14 cellular contexts compared by ENCODE assay signal in genomic region chr2:169039702-169040101, GRCh38. TPM values are rescaled to one million over a fixed set of nuclear protein-coding genes. Genes with fewer than 3 reads are reported as not detected.
A peak's percentile ranks its signal among the peaks of the same experiment; 100 is the strongest.
DNase-seq lines count a peak whose midpoint lies in the region; ATAC-seq, FAIRE-seq and TF ChIP-seq lines count a peak whose summit lies in the region.
"Had no signal": no experiment of that assay in that cellular context is flagged by ENCODE, and none has a peak within 500 bp of the region (broad histone marks: within the 10 kb centered on the region; RNA-seq: fewer than 3 reads in every experiment).

No MANE protein-coding gene starts in this region.

- peak; percentile 44 for ATAC-seq in HG03159 (IDR thresholded peaks at IDR 0.05; ENCODE audit: unreplicated experiment)
- no peak for ATAC-seq in gastrocnemius medialis
- ATAC-seq: left lobe of liver, T-helper 17 cell had no signal

- no peaks in the 10 kb centered on the region for H3K36me3 ChIP-seq in neutrophil
- H3K36me3 ChIP-seq in gastrocnemius medialis: no peaks in the 10 kb centered on the region
- H3K36me3 ChIP-seq: suprapubic skin had no signal

- peaks cover 32 to 38% of the 10 kb centered on the region in 2 experiments for H3K4me1 ChIP-seq in neutrophil (ENCODE audit: control insufficient read depth in 1 of 2, insufficient read depth in 1 of 2, low read depth in 1 of 2, low read length in 1 of 2)
- H3K4me1 ChIP-seq in gastrocnemius medialis: no peaks in the 10 kb centered on the region

- H3K27me3 Mint-ChIP-seq in type B pancreatic cell: no peaks in the 10 kb centered on the region
- H3K27me3 Mint-ChIP-seq: T-helper 17 cell had no signal

- H3K27me3 ChIP-seq in neutrophil: no peaks in the 10 kb centered on the region
- H3K27me3 ChIP-seq in gastrocnemius medialis: no peaks in the 10 kb centered on the region
- H3K27me3 ChIP-seq: suprapubic skin had no signal

- no peak for TF ChIP-seq CTCF in neutrophil (IDR thresholded peaks at IDR 0.05)
- no peak for TF ChIP-seq CTCF in gastrocnemius medialis (IDR thresholded peaks at IDR 0.05 in 4 of 5, conservative IDR thresholded peaks at IDR 0.05 in 1 of 5)
- no peak for TF ChIP-seq CTCF in type B pancreatic cell (conservative IDR thresholded peaks at IDR 0.05)

- no peaks in the 10 kb centered on the region for H3K36me3 Mint-ChIP-seq in type B pancreatic cell

- H3K9me3 ChIP-seq in neutrophil (no peaks in the 10 kb centered on the region), gastrocnemius medialis (no peaks in the 10 kb centered on the region)

- H3K27ac ChIP-seq in neutrophil (peak overlapping the region; percentile 25), gastrocnemius medialis (no peak overlapping the region)
- H3K27ac ChIP-seq: suprapubic skin had no signal

- H3K9me3 Mint-ChIP-seq in type B pancreatic cell: no peaks in the 10 kb centered on the region

- intact Hi-C loops in gastrocnemius medialis (cut with DNase I; ENCODE audit: low total_unique reads): no loop called here

- H3K4me3 ChIP-seq in neutrophil (ENCODE audit: low read depth in 1 of 2, low read length in 1 of 2): no peak overlapping the region
- no peak overlapping the region for H3K4me3 ChIP-seq in gastrocnemius medialis
- H3K4me3 ChIP-seq: suprapubic skin had no signal

- no peak overlapping the region for H3K27ac Mint-ChIP-seq in type B pancreatic cell
- H3K27ac Mint-ChIP-seq: T-helper 17 cell had no signal

- peak; percentile 59 for FAIRE-seq in GM18507 (lab: Jason Lieb, UNC)

- no peak for DNase-seq in GM18507 (ENCODE audit: extremely low spot score, insufficient read length, low read depth)
- DNase-seq in SIG-M5 (lab: John Stamatoyannopoulos, UW): peak; percentile 68
- no peak for DNase-seq in gastrocnemius medialis
- no peak for DNase-seq in NCI-H1436 (lab: John Stamatoyannopoulos, UW)
- no peak for DNase-seq in type B pancreatic cell (ENCODE audit: extremely low spot score, unreplicated experiment)
- DNase-seq: aorta, NCI-H1092, NCI-H69, T-helper 17 cell had no signal

- H3K4me3 Mint-ChIP-seq in type B pancreatic cell: no peak overlapping the region
- H3K4me3 Mint-ChIP-seq: T-helper 17 cell had no signal

- H3K4me1 Mint-ChIP-seq in type B pancreatic cell (ENCODE audit: unreplicated experiment): no peaks in the 10 kb centered on the region
- H3K4me1 Mint-ChIP-seq: T-helper 17 cell had no signal

- TF ChIP-seq POLR2A in gastrocnemius medialis (IDR thresholded peaks at IDR 0.05): no peak

- in situ Hi-C loops in gastrocnemius medialis (cut with MboI; ENCODE audit: low sequenced_read_pairs in 4 of 4): no loop called here

RNA-seq across cellular contexts. Expression of gene ABCB11, which starts 8.6 kb away (rescaled TPM):
- total RNA-seq in gastrocnemius medialis: under 1 TPM in 3 of 4 donors, not detected in 1; 0.10 to 0.24 (median 0.12) TPM
- 0.24 TPM in 1 of 2 replicates, not detected in the other for total RNA-seq in type B pancreatic cell (ENCODE audit: low replicate concordance)
- total RNA-seq: osteocyte, T-helper 17 cell had no signal

RNA-seq across cellular contexts. Expression of gene DHRS9, which starts 29.7 kb away (rescaled TPM):
- under 1 TPM in 3 of 4 donors, not detected in 1; 0.23 to 0.68 (median 0.33) TPM for total RNA-seq in gastrocnemius medialis
- total RNA-seq in type B pancreatic cell (ENCODE audit: low replicate concordance): 0.75 and 1.3 TPM in 2 replicates
- total RNA-seq: osteocyte, T-helper 17 cell had no signal
